16 cellular contexts compared by ENCODE assay signal in genomic region chrX:114924423-114924822, GRCh38.
"Had no signal": no experiment of that assay in that cellular context is flagged by ENCODE, and none has a peak within 500 bp of the region (broad histone marks: within the 10 kb centered on the region; RNA-seq: fewer than 3 reads in every experiment).

No MANE protein-coding gene starts in this region.

- DNase-seq: activated CD4-positive, alpha-beta memory T cell treated with anti-CD3 and anti-CD28 coated beads for 36 hours; activated effector memory CD4-positive, alpha-beta T cell treated with anti-CD3 and anti-CD28 coated beads, Interleukin-2, amount 50 U/mL, for 16 hours; activated T-cell treated with anti-CD3 and anti-CD28 coated beads, Interleukin-2, amount 50 U/mL, for 24 hours; caudate nucleus; head of caudate nucleus; immature natural killer cell; ovary; spleen had no signal

- H3K9me3 Mint-ChIP-seq: activated CD4-positive, alpha-beta memory T cell treated with anti-CD3 and anti-CD28 coated beads for 36 hours; activated naive CD4-positive, alpha-beta T cell treated with anti-CD3 and anti-CD28 coated beads, Interleukin-2, amount 50 U/mL, for 24 hours; activated T-cell treated with anti-CD3 and anti-CD28 coated beads, Interleukin-2, amount 50 U/mL, for 24 hours; stimulated activated naive CD8-positive, alpha-beta T cell treated with anti-CD3 and anti-CD28 coated beads, Interleukin-15, Interleukin-2, amounts not matched to agents 100 ng/mL and 50 ng/mL, for 24 hours had no signal

- H3K4me3 Mint-ChIP-seq: activated CD4-positive, alpha-beta memory T cell treated with anti-CD3 and anti-CD28 coated beads for 36 hours; activated naive CD4-positive, alpha-beta T cell treated with anti-CD3 and anti-CD28 coated beads, Interleukin-2, amount 50 U/mL, for 24 hours; activated T-cell treated with anti-CD3 and anti-CD28 coated beads, Interleukin-2, amount 50 U/mL, for 24 hours; immature natural killer cell; stimulated activated naive CD8-positive, alpha-beta T cell treated with anti-CD3 and anti-CD28 coated beads, Interleukin-15, Interleukin-2, amounts not matched to agents 100 ng/mL and 50 ng/mL, for 24 hours; T-helper 1 cell treated with Interleukin-12 subunit alpha and Interleukin-12 subunit beta and Interleukin-4 antibody, amounts not matched to agents 30 μg/mL and 1 μg/mL, for 36 hours had no signal

- H3K4me1 Mint-ChIP-seq: activated naive CD4-positive, alpha-beta T cell treated with anti-CD3 and anti-CD28 coated beads, Interleukin-2, amount 50 U/mL, for 24 hours; immature natural killer cell had no signal

- H3K36me3 ChIP-seq: esophagus muscularis mucosa, ovary, spleen had no signal

- H3K27ac Mint-ChIP-seq: activated CD4-positive, alpha-beta memory T cell treated with anti-CD3 and anti-CD28 coated beads for 36 hours; activated naive CD4-positive, alpha-beta T cell treated with anti-CD3 and anti-CD28 coated beads, Interleukin-2, amount 50 U/mL, for 24 hours; activated T-cell treated with anti-CD3 and anti-CD28 coated beads, Interleukin-2, amount 50 U/mL, for 24 hours; immature natural killer cell; stimulated activated naive CD8-positive, alpha-beta T cell treated with anti-CD3 and anti-CD28 coated beads, Interleukin-15, Interleukin-2, amounts not matched to agents 100 ng/mL and 50 ng/mL, for 24 hours; T-helper 1 cell treated with Interleukin-12 subunit alpha and Interleukin-12 subunit beta and Interleukin-4 antibody, amounts not matched to agents 30 μg/mL and 1 μg/mL, for 36 hours had no signal

- H3K36me3 Mint-ChIP-seq: activated CD4-positive, alpha-beta memory T cell treated with anti-CD3 and anti-CD28 coated beads for 36 hours; activated naive CD4-positive, alpha-beta T cell treated with anti-CD3 and anti-CD28 coated beads, Interleukin-2, amount 50 U/mL, for 24 hours; immature natural killer cell had no signal

- H3K4me3 ChIP-seq: coronary artery, esophagus muscularis mucosa, lung, ovary, spleen had no signal

- H3K27ac ChIP-seq: esophagus muscularis mucosa, foreskin keratinocyte, ovary, spleen, VCaP had no signal

- H3K27me3 Mint-ChIP-seq: activated CD4-positive, alpha-beta memory T cell treated with anti-CD3 and anti-CD28 coated beads for 36 hours; activated naive CD4-positive, alpha-beta T cell treated with anti-CD3 and anti-CD28 coated beads, Interleukin-2, amount 50 U/mL, for 24 hours; stimulated activated naive CD8-positive, alpha-beta T cell treated with anti-CD3 and anti-CD28 coated beads, Interleukin-15, Interleukin-2, amounts not matched to agents 100 ng/mL and 50 ng/mL, for 24 hours had no signal

- H3K9me3 ChIP-seq: esophagus muscularis mucosa, ovary, spleen had no signal

- H3K4me1 ChIP-seq: foreskin keratinocyte, spleen had no signal

- H3K27me3 ChIP-seq: esophagus muscularis mucosa, foreskin keratinocyte, ovary, spleen had no signal
